25 cellular contexts compared by ENCODE assay signal in the genomic region with DNA sequence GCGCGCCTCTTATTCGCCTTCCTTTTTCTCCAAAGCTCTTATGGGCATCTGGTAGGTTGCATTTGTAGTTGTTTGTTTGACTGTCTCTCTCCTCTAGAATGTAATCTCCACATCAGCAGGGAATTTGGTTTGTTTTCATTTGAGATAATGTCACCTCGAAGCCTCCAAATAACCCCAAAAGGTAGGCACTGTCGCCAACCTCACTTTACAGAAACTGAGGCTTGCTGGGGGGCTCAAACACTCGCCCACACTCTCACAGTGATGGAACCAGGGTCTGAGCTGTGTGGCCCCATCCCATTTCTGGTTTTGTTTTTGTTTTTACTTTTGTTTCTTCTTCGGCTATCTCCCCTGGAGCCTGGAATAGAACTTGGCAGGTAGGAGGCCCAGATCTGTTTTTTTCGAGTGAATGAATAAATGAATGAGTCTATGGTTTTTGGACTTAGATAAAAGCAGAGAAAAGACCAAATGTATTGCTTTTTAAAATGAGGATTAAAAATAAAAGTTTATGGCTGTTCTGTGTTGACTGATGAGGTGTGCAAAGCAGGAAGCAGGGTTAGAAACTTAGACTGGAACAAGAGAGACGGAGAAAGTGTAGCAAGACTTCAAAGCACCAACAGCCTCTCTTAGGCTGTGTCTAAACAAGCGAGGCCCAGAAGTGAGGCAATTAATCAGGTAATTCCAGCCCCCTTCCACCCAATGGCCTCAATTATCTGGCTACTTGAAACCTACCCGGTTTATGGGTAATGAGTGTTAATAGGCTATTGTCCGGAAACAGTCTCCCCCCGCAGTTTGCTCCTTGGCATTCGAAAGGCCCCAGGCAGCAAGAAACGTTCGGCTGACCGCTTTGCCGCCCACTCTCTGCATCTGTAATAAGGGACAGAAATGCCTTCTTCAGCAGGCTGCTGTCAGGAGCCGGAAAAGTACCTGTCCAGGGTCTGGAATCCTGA.
A peak's percentile ranks its signal among the peaks of the same experiment; 100 is the strongest.
DNase-seq lines count a peak whose midpoint lies in the region; ATAC-seq, FAIRE-seq and TF ChIP-seq lines count a peak whose summit lies in the region.
"Had no signal": no experiment of that assay in that cellular context is flagged by ENCODE, and none has a peak within 500 bp of the region (broad histone marks: within the 10 kb centered on the region; RNA-seq: fewer than 3 reads in every experiment).

No MANE protein-coding gene starts in this region.

- H3K23ac ChIP-seq in H1 (ENCODE audit: insufficient read length): no peak overlapping the region

- no peaks in the 10 kb centered on the region for H3K9me2 ChIP-seq in GM23338 (ENCODE audit: insufficient read depth)

- H4K8ac ChIP-seq in H1 (ENCODE audit: extremely low read depth, insufficient read depth, low read length): no peak overlapping the region; the same call in 1 of the 2 replicates

- H3K36me3 Mint-ChIP-seq in GM23338 (ENCODE audit: low read depth) (no peaks in the 10 kb centered on the region), neural crest cell (ENCODE audit: low read depth) (no peaks in the 10 kb centered on the region)
- H3K36me3 Mint-ChIP-seq: CD4-positive, CD25-positive, alpha-beta regulatory T cell; IgD-negative memory B cell had no signal

- H3K18ac ChIP-seq in H1 (ENCODE audit: extremely low read depth, low read length): no peak overlapping the region

- H3K4me2 ChIP-seq in GM23338 (no peak overlapping the region), H1 (ENCODE audit: insufficient read depth in 1 of 2, low read depth in 2 of 2, low read length in 2 of 2) (no peak overlapping the region)
- H3K4me2 ChIP-seq: PC-9 had no signal

- H3K27ac Mint-ChIP-seq in GM23338: no peak overlapping the region
- peak overlapping the region; percentile 32 for H3K27ac Mint-ChIP-seq in neural crest cell (ENCODE audit: unreplicated experiment)
- H3K27ac Mint-ChIP-seq: B cell; CD4-positive, CD25-positive, alpha-beta regulatory T cell had no signal

- TF ChIP-seq RAD21 in H1 (IDR thresholded peaks at IDR 0.05 in 1 of 2, conservative IDR thresholded peaks at IDR 0.05 in 1 of 2; ENCODE audit: low read depth in 2 of 2, low read length in 2 of 2): no peak

- no peak overlapping the region for H3K4me3 ChIP-seq in GM23338
- no peak overlapping the region for H3K4me3 ChIP-seq in H1 (ENCODE audit: extremely low read depth in 1 of 4, insufficient read depth in 2 of 4, low read depth in 3 of 4, low read length in 4 of 4)
- H3K4me3 ChIP-seq in psoas muscle: no peak overlapping the region
- H3K4me3 ChIP-seq in ovary: no peak overlapping the region
- H3K4me3 ChIP-seq: GM12878, MG63, PC-9 had no signal

- H3K23me2 ChIP-seq in H1 (ENCODE audit: low read depth, low read length): no peaks in the 10 kb centered on the region

- peak overlapping the region; percentile 81; the same call in 1 of the 2 replicates for H2BK15ac ChIP-seq in H1 (ENCODE audit: low read length)

- no peak for TF ChIP-seq EP300 in H1 (IDR thresholded peaks at IDR 0.05; ENCODE audit: borderline replicate concordance in 1 of 2, low read depth in 2 of 2, low read length in 2 of 2)
- no peak for TF ChIP-seq EP300 in ovary (IDR thresholded peaks at IDR 0.05)

- H2AFZ ChIP-seq in GM23338: peak overlapping the region; percentile 38; the same call in 1 of the 2 replicates
- 0 out of 2 replicates have a peak overlapping the region, but pooled peaks have one; percentile 53 for H2AFZ ChIP-seq in H1 (ENCODE audit: low read length)
- H2AFZ ChIP-seq: PC-9 had no signal

- peak overlapping the region; percentile 18; the same call in 1 of the 2 replicates for H2BK5ac ChIP-seq in H1 (ENCODE audit: low read depth, low read length)

- H2BK12ac ChIP-seq in H1 (ENCODE audit: low read depth, low read length): 0 out of 2 replicates have a peak overlapping the region, but pooled peaks have one; percentile 40

- no peaks in the 10 kb centered on the region for H3K9me3 ChIP-seq in H1 (ENCODE audit: insufficient read depth in 2 of 2, low read depth in 1 of 2, low read length in 1 of 2)
- H3K9me3 ChIP-seq in psoas muscle: no peaks in the 10 kb centered on the region
- H3K9me3 ChIP-seq in ovary: no peaks in the 10 kb centered on the region
- H3K9me3 ChIP-seq: MG63 had no signal

- H3K27ac ChIP-seq in GM23338 (ENCODE audit: low read depth): no peak overlapping the region
- no peak overlapping the region for H3K27ac ChIP-seq in H1 (ENCODE audit: low read depth, low read length)
- H3K27ac ChIP-seq in psoas muscle: no peak overlapping the region
- no peak overlapping the region for H3K27ac ChIP-seq in ovary
- H3K27ac ChIP-seq: 22Rv1, HL-60, PC-9 had no signal

- H4K91ac ChIP-seq in H1 (replicated peaks; ENCODE audit: insufficient read length, low read length): no peak overlapping the region

- H3K4me3 Mint-ChIP-seq in GM23338 (no peak overlapping the region), neural crest cell (no peak overlapping the region)
- H3K4me3 Mint-ChIP-seq: B cell; CD4-positive, CD25-positive, alpha-beta regulatory T cell; IgD-negative memory B cell had no signal

- FAIRE-seq in H1 (lab: Jason Lieb, UNC): no peak
- FAIRE-seq: GM12878, GM19239, H54 had no signal

- no peaks in the 10 kb centered on the region for H3K79me2 ChIP-seq in GM23338 (replicated peaks; ENCODE audit: insufficient read depth)
- H3K79me2 ChIP-seq in H1 (ENCODE audit: control insufficient read depth in 1 of 2, insufficient read depth in 2 of 2, low read length in 2 of 2): no peaks in the 10 kb centered on the region

- no peaks in the 10 kb centered on the region for H3F3A ChIP-seq in GM23338 (replicated peaks; ENCODE audit: low read depth)

- no peak overlapping the region for H2BK120ac ChIP-seq in H1 (replicated peaks; ENCODE audit: low read depth, low read length)

- no peaks in the 10 kb centered on the region for H3K27me3 ChIP-seq in GM23338 (ENCODE audit: insufficient read depth)
- no peaks in the 10 kb centered on the region for H3K27me3 ChIP-seq in H1 (replicated peaks in 1 of 4; ENCODE audit: control insufficient read depth in 3 of 4, extremely low read depth in 1 of 4, insufficient read depth in 3 of 4, low read length in 3 of 4)
- H3K27me3 ChIP-seq in psoas muscle (ENCODE audit: insufficient read depth in 3 of 3, low read length in 2 of 3): no peaks in the 10 kb centered on the region
- H3K27me3 ChIP-seq in ovary: no peaks in the 10 kb centered on the region
- H3K27me3 ChIP-seq: MG63 had no signal

- H3K36me3 ChIP-seq in GM23338 (ENCODE audit: insufficient read depth) (no peaks in the 10 kb centered on the region), H1 (ENCODE audit: control insufficient read depth in 2 of 4, insufficient read depth in 4 of 4, low read length in 3 of 4) (no peaks in the 10 kb centered on the region), psoas muscle (ENCODE audit: insufficient read depth in 1 of 2, low read depth in 1 of 2) (no peaks in the 10 kb centered on the region), ovary (no peaks in the 10 kb centered on the region)
- H3K36me3 ChIP-seq: MG63 had no signal

- H3K27me3 Mint-ChIP-seq in GM23338 (ENCODE audit: insufficient read depth, low read depth, poor library complexity) (peaks cover 7% of the 10 kb centered on the region), neural crest cell (ENCODE audit: low read depth) (no peaks in the 10 kb centered on the region)
- H3K27me3 Mint-ChIP-seq: CD4-positive, CD25-positive, alpha-beta regulatory T cell had no signal

- H3K4me1 Mint-ChIP-seq in GM23338 (peaks cover 15% of the 10 kb centered on the region), neural crest cell (peaks cover 41% of the 10 kb centered on the region)
- H3K4me1 Mint-ChIP-seq: B cell; CD4-positive, CD25-positive, alpha-beta regulatory T cell had no signal

- TF ChIP-seq CTCF in GM23338 (conservative IDR thresholded peaks at IDR 0.05; ENCODE audit: low read depth in 2 of 2) (no peak), H1 (IDR thresholded peaks at IDR 0.05; ENCODE audit: control extremely low read depth in 1 of 3, insufficient read depth in 1 of 3, low read depth in 1 of 3, low read length in 3 of 3) (no peak), neural crest cell (conservative IDR thresholded peaks at IDR 0.05) (no peak), psoas muscle (IDR thresholded peaks at IDR 0.05) (no peak), ovary (IDR thresholded peaks at IDR 0.05) (no peak)

- no peaks in the 10 kb centered on the region for H3K79me1 ChIP-seq in H1 (ENCODE audit: low read depth, low read length)

- no peaks in the 10 kb centered on the region; the same call in 2 of the 3 replicates for H3K9me3 Mint-ChIP-seq in GM23338
- no peaks in the 10 kb centered on the region for H3K9me3 Mint-ChIP-seq in neural crest cell
- H3K9me3 Mint-ChIP-seq: CD4-positive, CD25-positive, alpha-beta regulatory T cell had no signal

- H3K56ac ChIP-seq in H1 (replicated peaks; ENCODE audit: insufficient read length, low read depth, low read length): no peak overlapping the region

- DNase-seq in NCI-H1105 treated with DMSO at 0.1 percent for 48 hours (lab: John Stamatoyannopoulos, UW) (peak; percentile 45), NCI-H1105 (lab: John Stamatoyannopoulos, UW) (no peak), GM23338 (ENCODE audit: low spot score) (no peak), H1 (ENCODE audit: low read depth in 1 of 2, low spot score in 2 of 2) (no peak), neural crest cell (ENCODE audit: low read depth, low spot score) (no peak), AML-193 (lab: John Stamatoyannopoulos, UW) (no peak), psoas muscle (no peak), ovary (no peak)
- DNase-seq: Calu3; CD4-positive, CD25-positive, alpha-beta regulatory T cell; Kasumi-1; MG63; NCI-H1048; NCI-H1694; NCI-H2081 treated with DMSO at 0.1 percent for 48 hours; NCI-H226; NCI-H524; PC-9 had no signal

- TF ChIP-seq POLR2A in H1 (IDR thresholded peaks at IDR 0.05; ENCODE audit: control extremely low read depth in 1 of 2, low read depth in 2 of 2, low read length in 2 of 2) (no peak), ovary (IDR thresholded peaks at IDR 0.05) (no peak)

- 68% methylated on average over 15 of the region's 19 CpGs; no CpG with 5 or more reads in 1 of the 2 experiments for WGBS in H1 (ENCODE audit: extremely low coverage in 1 of 2, insufficient coverage in 1 of 2, insufficient read length in 1 of 2, insufficient replicate concordance in 2 of 2, low coverage in 1 of 2, low lambda C conversion rate in 2 of 2, missing lambda C conversion rate in 1 of 2), 2 experiments
- WGBS in psoas muscle, 3 donors: 81 to 85% (median 82%) methylated on average over 19 of the region's 19 CpGs
- WGBS in ovary, 3 donors: 75 to 85% (median 84%) methylated on average over 19 of the region's 19 CpGs

- POLR2A ChIA-PET in H1 (lab: Charles Lee; ENCODE audit: partially characterized antibody): no interaction called here

- 0 out of 2 replicates have a peak overlapping the region, but pooled peaks have one; percentile 17 for H2AK5ac ChIP-seq in H1 (ENCODE audit: low read depth, low read length)

- H4K20me1 ChIP-seq in GM23338 (replicated peaks; ENCODE audit: insufficient read depth) (no peaks in the 10 kb centered on the region), H1 (replicated peaks in 1 of 2; ENCODE audit: control insufficient read depth in 1 of 2, insufficient read depth in 2 of 2, low read length in 2 of 2) (no peaks in the 10 kb centered on the region)

- H3K4me1 ChIP-seq in GM23338 (ENCODE audit: insufficient read depth) (no peaks in the 10 kb centered on the region), H1 (replicated peaks in 1 of 4; ENCODE audit: control insufficient read depth in 3 of 4, insufficient read depth in 4 of 4, low read length in 3 of 4) (peaks cover 0 to 4% (median 1%) of the 10 kb centered on the region in 4 experiments; a peak in 3 of 7 replicates), psoas muscle (no peaks in the 10 kb centered on the region), ovary (ENCODE audit: insufficient read depth) (no peaks in the 10 kb centered on the region)

- no peak for ATAC-seq in GM23338
- no peak for ATAC-seq in psoas muscle
- ATAC-seq: GM12878 had no signal

- H3K4ac ChIP-seq in H1 (replicated peaks; ENCODE audit: insufficient read length, low read depth, low read length): no peak overlapping the region

- intact Hi-C loops in psoas muscle (cut with DNase I): loop anchor here in 1 of 2 donors (1.0 kb wide), 1 partner anchor 24 kb away; no protein-coding TSS in a partner anchor
- intact Hi-C loops in ovary (cut with DNase I): no loop called here

- H4K5ac ChIP-seq in H1 (ENCODE audit: insufficient read length, low read depth, low read length): no peak overlapping the region

- H3K9ac ChIP-seq in H1 (replicated peaks in 1 of 4; ENCODE audit: extremely low read depth in 1 of 4, low read depth in 3 of 4, low read length in 3 of 4): no peak overlapping the region

- no peak overlapping the region for H2BK20ac ChIP-seq in H1 (ENCODE audit: low read length)

- H3K14ac ChIP-seq in H1 (ENCODE audit: insufficient read length): no peak overlapping the region

- CTCF ChIA-PET in H1 (lab: Charles Lee; ENCODE audit: partially characterized antibody): interaction anchor here (0.6 to 1.9 kb wide), 3 partner anchors 9 to 49 kb away, joined by 3 to 5 read pairs (median 4); no protein-coding TSS in a partner anchor
